Comparison of ENCODE assay signal across 1 cellular context in the genomic region with DNA sequence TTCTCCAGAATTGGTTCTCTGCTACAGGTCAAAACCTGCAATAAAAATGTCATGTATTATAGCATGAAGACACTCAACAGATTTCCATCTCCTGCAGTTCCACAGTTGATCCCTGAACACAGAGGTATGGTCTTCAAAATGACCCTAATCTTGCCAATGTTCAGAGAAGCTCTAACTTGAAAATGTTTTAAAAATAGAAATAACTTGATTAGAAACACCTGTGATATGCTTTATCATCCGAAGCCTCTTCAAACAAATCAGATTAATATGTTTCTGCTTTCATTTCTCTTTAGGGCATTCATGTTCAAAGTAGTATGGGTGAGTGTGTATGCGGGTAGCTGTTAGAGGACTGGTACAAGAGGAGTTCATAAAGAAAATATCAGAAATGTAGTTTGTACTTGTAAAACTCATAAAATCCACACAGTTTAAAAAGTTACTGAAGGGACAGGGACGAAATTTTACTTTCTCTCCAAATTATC.
TF ChIP-seq lines count a peak whose summit lies in the region.

No MANE protein-coding gene starts in this region.

TF ChIP-seq in HEK293, 187 proteins besides CTCF, POLR2A, EP300 and RAD21 (continued from another document):
- TF ChIP-seq PRDM2 (tag by site-specific recombination; IDR thresholded peaks at IDR 0.05; ENCODE audit: borderline replicate concordance) (no peak), ZNF624 (tag by site-specific recombination; IDR thresholded peaks at IDR 0.05) (no peak), ZNF19 (tag by site-specific recombination; IDR thresholded peaks at IDR 0.05; ENCODE audit: low read depth) (no peak)
